23 cellular contexts compared by ENCODE assay signal in genomic region chr10:50314169-50315071, GRCh38.
"Had no signal": no experiment of that assay in that cellular context is flagged by ENCODE, and none has a peak within 500 bp of the region (broad histone marks: within the 10 kb centered on the region; RNA-seq: fewer than 3 reads in every experiment).

No MANE protein-coding gene starts in this region.

- H3K27ac Mint-ChIP-seq: nephron, neural progenitor cell, progenitor cell of endocrine pancreas, type B pancreatic cell had no signal

- H3K4me1 Mint-ChIP-seq: nephron, neural progenitor cell had no signal

- H3K36me3 ChIP-seq: neural progenitor cell had no signal

- DNase-seq: dorsolateral prefrontal cortex; effector CD4-positive, alpha-beta T cell; hypothalamus; left ventricle myocardium superior; right lobe of liver; small intestine; stimulated activated CD4-positive, alpha-beta T cell treated with anti-CD3 and anti-CD28 coated beads, Interleukin-15, amount 100 ng/mL, for 24 hours; stimulated activated CD4-positive, alpha-beta T cell treated with anti-CD3 and anti-CD28 coated beads, Interleukin-2, amount 100 ng/mL, for 48 hours; stimulated activated naive CD4-positive, alpha-beta T cell; substantia nigra; testis; tibial artery had no signal

- H2AFZ ChIP-seq: neural progenitor cell, parathyroid adenoma had no signal

- H3K9me3 ChIP-seq: right lobe of liver, testis, tibial artery had no signal

- H3K4me3 Mint-ChIP-seq: memory B cell, nephron, neural progenitor cell, type B pancreatic cell had no signal

- H3K27me3 ChIP-seq: dorsolateral prefrontal cortex, neural progenitor cell, right lobe of liver, testis, tibial artery had no signal

- H3K9ac ChIP-seq: neural progenitor cell, parathyroid adenoma had no signal

- FAIRE-seq: colon, frontal cortex, keratinocyte, small intestine, urothelium cell line had no signal

- H3K27ac ChIP-seq: neural progenitor cell, parathyroid adenoma, right lobe of liver, testis, tibial artery had no signal

- H3K4me2 ChIP-seq: neural progenitor cell had no signal

- H3K27me3 Mint-ChIP-seq: memory B cell, progenitor cell of endocrine pancreas, type B pancreatic cell had no signal

- H3K79me2 ChIP-seq: parathyroid adenoma had no signal

- ATAC-seq: right lobe of liver had no signal

- H3K9me3 Mint-ChIP-seq: nephron, neural progenitor cell, type B pancreatic cell had no signal

- H3K4me1 ChIP-seq: neural progenitor cell, right lobe of liver, testis had no signal

- H3K4me3 ChIP-seq: dorsolateral prefrontal cortex, lung, neural progenitor cell, right lobe of liver, testis, tibial artery had no signal
